In the genomic region with DNA sequence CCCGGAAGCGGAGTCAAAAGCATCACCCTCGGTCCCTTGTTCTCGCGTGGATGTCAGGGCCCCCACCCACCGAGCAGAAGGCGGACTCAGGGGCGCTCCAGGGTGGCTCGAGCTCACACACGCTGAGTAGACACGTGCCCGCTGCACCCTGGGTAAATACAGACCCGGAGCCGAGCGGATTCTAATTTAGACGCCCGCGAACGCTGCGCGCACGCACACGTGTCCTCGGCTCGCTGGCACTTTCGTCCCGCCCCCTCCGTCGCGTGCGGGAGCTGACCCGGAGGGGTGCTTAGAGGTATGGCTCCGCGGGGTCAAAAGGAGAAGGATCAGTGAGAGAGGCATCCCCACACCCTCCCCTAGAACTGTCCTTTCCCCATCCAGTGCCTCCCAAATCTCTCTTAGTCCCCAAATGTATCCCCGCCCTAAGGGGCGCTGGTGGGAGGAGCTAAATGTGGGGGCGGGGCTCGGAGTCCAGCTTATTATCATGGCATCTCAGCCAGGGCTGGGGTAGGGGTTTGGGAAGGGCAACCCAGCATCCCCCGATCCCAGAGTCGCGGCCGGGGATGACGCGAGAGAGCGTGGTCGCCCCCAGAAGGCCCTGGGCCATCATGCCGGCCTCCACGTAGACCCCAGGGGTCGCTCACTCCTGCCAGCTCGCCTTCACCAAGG, we compare ENCODE assay signal across 7 cellular contexts. TPM values are rescaled to one million over a fixed set of nuclear protein-coding genes. Genes with fewer than 3 reads are reported as not detected.
DNase-seq lines count a peak whose midpoint lies in the region; ATAC-seq and TF ChIP-seq lines count a peak whose summit lies in the region.
"Had no signal": no experiment of that assay in that cellular context is flagged by ENCODE, and none has a peak within 500 bp of the region (broad histone marks: within the 10 kb centered on the region; RNA-seq: fewer than 3 reads in every experiment).

No MANE protein-coding gene starts in this region.

- DNase-seq in CD1c-positive myeloid dendritic cell (ENCODE audit: extremely low spot score) (peak; percentile 89), M059J (ENCODE audit: low read depth) (peak; percentile 72), fibroblast of the aortic adventitia (ENCODE audit: low read depth) (no peak), midbrain (lab: John Stamatoyannopoulos, UW) (no peak)
- DNase-seq in activated CD4-positive, alpha-beta T cell treated with anti-CD3 and anti-CD28 coated beads for 36 hours = peak; percentile 84
- peak; percentile 65 to 74 for DNase-seq in stimulated activated CD4-positive, alpha-beta T cell treated with anti-CD3 and anti-CD28 coated beads, Interleukin-4, amount 100 ng/mL, for 4 hours

- H3K27me3 Mint-ChIP-seq in activated CD4-positive, alpha-beta T cell treated with anti-CD3 and anti-CD28 coated beads for 36 hours = peaks cover 58% of the 10 kb centered on the region

- H3K4me3 Mint-ChIP-seq in activated CD4-positive, alpha-beta T cell treated with anti-CD3 and anti-CD28 coated beads for 36 hours = peak overlapping the region; percentile 61

- CTCF ChIA-PET in activated CD4-positive, alpha-beta T cell treated with anti-CD3 and anti-CD28 coated beads for 36 hours (lab: Charles Lee) = interaction anchor here (0.8 to 2.7 kb wide), 12 partner anchors 18 to 143 kb away, joined by 3 to 14 read pairs (median 4); partner anchors contain the start of gene ICAM1

- POLR2A ChIA-PET in activated CD4-positive, alpha-beta T cell treated with anti-CD3 and anti-CD28 coated beads for 36 hours (lab: Charles Lee) = interaction anchor here (0.6 to 2.3 kb wide), 5 partner anchors 13 to 98 kb away, joined by 3 to 12 read pairs (median 4); partner anchors contain the start of gene ICAM1

- peak overlapping the region; percentile 25 for H3K4me3 ChIP-seq in fibroblast of the aortic adventitia (ENCODE audit: low read depth, low read length)

- H3K27ac Mint-ChIP-seq in activated CD4-positive, alpha-beta T cell treated with anti-CD3 and anti-CD28 coated beads for 36 hours = peak overlapping the region; percentile 53

- TF ChIP-seq CTCF in fibroblast of the aortic adventitia (IDR thresholded peaks at IDR 0.05; ENCODE audit: insufficient read depth, low read length) = no peak

- ATAC-seq in activated CD4-positive, alpha-beta T cell treated with anti-CD3 and anti-CD28 coated beads for 36 hours = peak; percentile 54

- H3K4me1 Mint-ChIP-seq in activated CD4-positive, alpha-beta T cell treated with anti-CD3 and anti-CD28 coated beads for 36 hours = peaks cover 71% of the 10 kb centered on the region

- intact Hi-C loops in activated CD4-positive, alpha-beta T cell treated with anti-CD3 and anti-CD28 coated beads for 36 hours (cut with DNase I, micrococcal nuclease) = loop anchor here (1.0 to 2.0 kb wide), 4 partner anchors 18 to 278 kb away; partner anchors contain the start of genes ICAM1 (in 1 of the 2) and KRI1 (in 1 of the 2)

- H3K36me3 Mint-ChIP-seq in activated CD4-positive, alpha-beta T cell treated with anti-CD3 and anti-CD28 coated beads for 36 hours (ENCODE audit: low read depth) = peaks cover 20% of the 10 kb centered on the region

- H3K9me3 Mint-ChIP-seq in activated CD4-positive, alpha-beta T cell treated with anti-CD3 and anti-CD28 coated beads for 36 hours (ENCODE audit: low read depth) = no peaks in the 10 kb centered on the region

RNA-seq across cellular contexts. Expression of gene ICAM5, which starts 0.5 kb away (rescaled TPM):
- total RNA-seq in M059J (2014; rRNA removed; shearing (Covaris generic)) = 4.4 and 6.1 TPM in 2 replicates
- total RNA-seq in activated CD4-positive, alpha-beta T cell treated with anti-CD3 and anti-CD28 coated beads for 36 hours = 1 to 10 TPM; 1.9 TPM
- total RNA-seq in fibroblast of the aortic adventitia (ENCODE audit: low replicate concordance) = 1.2 and 4.4 TPM in 2 replicates

RNA-seq across cellular contexts. Expression of gene ICAM4, which starts 2.5 kb away (rescaled TPM):
- total RNA-seq in M059J (2014; rRNA removed; shearing (Covaris generic)) = not detected in 2 replicates
- under 1 TPM; 0.23 to 0.46 TPM for total RNA-seq in activated CD4-positive, alpha-beta T cell treated with anti-CD3 and anti-CD28 coated beads for 36 hours
- 0.27 and 0.98 TPM in 2 replicates for total RNA-seq in fibroblast of the aortic adventitia (ENCODE audit: low replicate concordance)
- total RNA-seq: HT1080 had no signal

RNA-seq across cellular contexts. Expression of gene ICAM1, which starts 18.4 kb away (rescaled TPM):
- total RNA-seq in M059J (2014; rRNA removed; shearing (Covaris generic)) = 68.8 and 88.4 TPM in 2 replicates
- 10 to 100 TPM; 27.9 to 30.9 TPM for total RNA-seq in activated CD4-positive, alpha-beta T cell treated with anti-CD3 and anti-CD28 coated beads for 36 hours
- total RNA-seq in fibroblast of the aortic adventitia (ENCODE audit: low replicate concordance) = 6.5 and 45.7 TPM in 2 replicates

RNA-seq across cellular contexts. Expression of gene ZGLP1, which starts 20.3 kb away (rescaled TPM):
- 0.94 TPM in 1 of 2 replicates, not detected in the other for total RNA-seq in M059J (2014; rRNA removed; shearing (Covaris generic))
- total RNA-seq in activated CD4-positive, alpha-beta T cell treated with anti-CD3 and anti-CD28 coated beads for 36 hours = 1 to 10 TPM; 3.3 to 3.5 TPM
- total RNA-seq in fibroblast of the aortic adventitia (ENCODE audit: low replicate concordance) = 0.16 and 0.63 TPM in 2 replicates

RNA-seq across cellular contexts. Expression of gene FDX2, which starts 26.5 kb away (rescaled TPM):
- 26.7 and 37.9 TPM in 2 replicates for total RNA-seq in M059J (2014; rRNA removed; shearing (Covaris generic))
- total RNA-seq in activated CD4-positive, alpha-beta T cell treated with anti-CD3 and anti-CD28 coated beads for 36 hours = 10 to 100 TPM; 11.7 to 13.3 TPM
- 15.1 and 97.6 TPM in 2 replicates for total RNA-seq in fibroblast of the aortic adventitia (ENCODE audit: low replicate concordance)

Comparison
In these comparisons a context has a peak if more than half of its experiments do, and no peak if none do; other contexts are left out.
1. DNase-seq: peak in CD1c-positive myeloid dendritic cell (single experiment), M059J (single experiment), activated CD4-positive, alpha-beta T cell treated with anti-CD3 and anti-CD28 coated beads for 36 hours (single experiment) and stimulated activated CD4-positive, alpha-beta T cell treated with anti-CD3 and anti-CD28 coated beads, Interleukin-4, amount 100 ng/mL, for 4 hours (2 of 2); none in fibroblast of the aortic adventitia (single experiment) and midbrain (single experiment).